ENCODE assay signal across 17 cellular contexts in genomic region chr12:12365442-12365802, GRCh38. TPM values are rescaled to one million over a fixed set of nuclear protein-coding genes. Genes with fewer than 3 reads are reported as not detected.
DNase-seq lines count a peak whose midpoint lies in the region; ATAC-seq and TF ChIP-seq lines count a peak whose summit lies in the region.
"Had no signal": no experiment of that assay in that cellular context is flagged by ENCODE, and none has a peak within 500 bp of the region (broad histone marks: within the 10 kb centered on the region; RNA-seq: fewer than 3 reads in every experiment).

No MANE protein-coding gene starts in this region.

- no peaks in the 10 kb centered on the region for H3K36me3 ChIP-seq in vagina

- no peak for DNase-seq in activated T-cell treated with anti-CD3 and anti-CD28 coated beads, Interleukin-2, amount 50 U/mL, for 72 hours
- no peak for DNase-seq in activated T-cell treated with anti-CD3 and anti-CD28 coated beads, Interleukin-2, amount 50 U/mL, for 48 hours
- no peak for DNase-seq in T-helper 17 cell
- DNase-seq in dorsolateral prefrontal cortex = no peak
- DNase-seq in NCI-H510A treated with DMSO at 0.1 percent for 48 hours (lab: John Stamatoyannopoulos, UW) = no peak
- DNase-seq in vagina (ENCODE audit: extremely low spot score in 2 of 2) = no peak
- no peak for DNase-seq in SHP77 treated with DMSO at 0.1 percent for 48 hours (lab: John Stamatoyannopoulos, UW)
- DNase-seq: activated CD4-positive, alpha-beta T cell treated with anti-CD3 and anti-CD28 coated beads for 4 hours; activated CD8-positive, alpha-beta memory T cell treated with anti-CD3 and anti-CD28 coated beads, Interleukin-2, amount 50 U/mL, for 4 hours; activated naive CD4-positive, alpha-beta T cell; HCEC 1CT; naive thymus-derived CD8-positive, alpha-beta T cell; NCI-H1092; NCI-H524 treated with DMSO at 0.1 percent for 48 hours had no signal

- H3K4me3 Mint-ChIP-seq in activated T-cell treated with anti-CD3 and anti-CD28 coated beads, Interleukin-2, amount 50 U/mL, for 72 hours = peak overlapping the region in 1 of 2 donors; percentile 31
- no peak overlapping the region for H3K4me3 Mint-ChIP-seq in T-helper 17 cell

- peak overlapping the region in 13 of 59 donors; percentile 11 to 44 (median 33) for H3K4me3 ChIP-seq in dorsolateral prefrontal cortex
- no peak overlapping the region for H3K4me3 ChIP-seq in vagina
- H3K4me3 ChIP-seq: tibial nerve had no signal

- H3K4me1 ChIP-seq in vagina = peaks cover 6% of the 10 kb centered on the region

- intact Hi-C loops in dorsolateral prefrontal cortex (cut with DNase I) (no loop called here), vagina (cut with DNase I) (no loop called here)

- no peak for ATAC-seq in activated T-cell treated with anti-CD3 and anti-CD28 coated beads, Interleukin-2, amount 50 U/mL, for 72 hours (replicated peaks in 1 of 2)
- no peak for ATAC-seq in T-helper 17 cell

- H3K27me3 ChIP-seq in dorsolateral prefrontal cortex = no peaks in the 10 kb centered on the region
- no peaks in the 10 kb centered on the region for H3K27me3 ChIP-seq in vagina
- H3K27me3 ChIP-seq: tibial nerve had no signal

- H3K27ac ChIP-seq in dorsolateral prefrontal cortex = peak overlapping the region; percentile 81 to 100 (median 95)
- peak overlapping the region; percentile 98 for H3K27ac ChIP-seq in temporal lobe (ENCODE audit: low read depth, low read length)
- no peak overlapping the region for H3K27ac ChIP-seq in vagina
- H3K27ac ChIP-seq: RWPE1 had no signal

- no peaks in the 10 kb centered on the region for H3K9me3 Mint-ChIP-seq in activated T-cell treated with anti-CD3 and anti-CD28 coated beads, Interleukin-2, amount 50 U/mL, for 72 hours
- H3K9me3 Mint-ChIP-seq: naive thymus-derived CD8-positive, alpha-beta T cell had no signal

- TF ChIP-seq CTCF in dorsolateral prefrontal cortex (IDR thresholded peaks at IDR 0.05 in 54 of 56, conservative IDR thresholded peaks at IDR 0.05 in 2 of 56; ENCODE audit: low read depth in 1 of 56, partially characterized antibody in 56 of 56) (no peak), vagina (IDR thresholded peaks at IDR 0.05) (no peak)

- peaks cover 42% of the 10 kb centered on the region for H3K4me1 Mint-ChIP-seq in activated T-cell treated with anti-CD3 and anti-CD28 coated beads, Interleukin-2, amount 50 U/mL, for 72 hours (ENCODE audit: low read depth)
- peaks cover 45% of the 10 kb centered on the region for H3K4me1 Mint-ChIP-seq in T-helper 17 cell

- no peak for TF ChIP-seq POLR2A in vagina (IDR thresholded peaks at IDR 0.05)

- peaks cover 10 to 30% of the 10 kb centered on the region in 2 donors for H3K36me3 Mint-ChIP-seq in activated T-cell treated with anti-CD3 and anti-CD28 coated beads, Interleukin-2, amount 50 U/mL, for 72 hours (ENCODE audit: insufficient read depth in 2 of 2)
- H3K36me3 Mint-ChIP-seq in T-helper 17 cell (ENCODE audit: low read depth) = peaks cover 12% of the 10 kb centered on the region

- no peaks in the 10 kb centered on the region for H3K27me3 Mint-ChIP-seq in activated T-cell treated with anti-CD3 and anti-CD28 coated beads, Interleukin-2, amount 50 U/mL, for 72 hours (ENCODE audit: low read depth)
- H3K27me3 Mint-ChIP-seq in T-helper 17 cell = no peaks in the 10 kb centered on the region
- H3K27me3 Mint-ChIP-seq: naive thymus-derived CD8-positive, alpha-beta T cell had no signal

- peak overlapping the region; percentile 79 for H3K27ac Mint-ChIP-seq in activated T-cell treated with anti-CD3 and anti-CD28 coated beads, Interleukin-2, amount 50 U/mL, for 72 hours
- peak overlapping the region; percentile 62 for H3K27ac Mint-ChIP-seq in T-helper 17 cell

- H3K9me3 ChIP-seq in T-helper 17 cell (ENCODE audit: control insufficient read depth, low read length, poor library complexity, severe bottlenecking) = no peaks in the 10 kb centered on the region
- H3K9me3 ChIP-seq in vagina = no peaks in the 10 kb centered on the region
- H3K9me3 ChIP-seq: tibial nerve had no signal

RNA-seq across cellular contexts. Expression of gene BORCS5, which starts 8.5 kb away (rescaled TPM):
- total RNA-seq in activated T-cell treated with anti-CD3 and anti-CD28 coated beads, Interleukin-2, amount 50 U/mL, for 72 hours = 10 to 100 TPM; 37.7 to 44.9 TPM
- total RNA-seq in T-helper 17 cell (10 to 100 TPM; 35.0 to 48.4 TPM), dorsolateral prefrontal cortex (10 to 100 TPM; 30.7 to 69.8 (median 50.1) TPM), temporal lobe (17.9 TPM), vagina (17.4 TPM)

RNA-seq across cellular contexts. Expression of gene MANSC1, which starts 15.4 kb away (rescaled TPM):
- 1 to 10 TPM in 1 of 2 donors, under 1 TPM in 1; 0.65 to 1.5 TPM for total RNA-seq in activated T-cell treated with anti-CD3 and anti-CD28 coated beads, Interleukin-2, amount 50 U/mL, for 72 hours
- under 1 TPM in 1 of 2 donors, not detected in 1; 0.12 TPM for total RNA-seq in T-helper 17 cell
- total RNA-seq in dorsolateral prefrontal cortex = 10 to 100 TPM; 12.0 to 32.4 (median 22.8) TPM
- 2.5 TPM for total RNA-seq in temporal lobe
- total RNA-seq in vagina = 16.2 TPM
